ENCODE assay signal across 8 cellular contexts in the genomic region with DNA sequence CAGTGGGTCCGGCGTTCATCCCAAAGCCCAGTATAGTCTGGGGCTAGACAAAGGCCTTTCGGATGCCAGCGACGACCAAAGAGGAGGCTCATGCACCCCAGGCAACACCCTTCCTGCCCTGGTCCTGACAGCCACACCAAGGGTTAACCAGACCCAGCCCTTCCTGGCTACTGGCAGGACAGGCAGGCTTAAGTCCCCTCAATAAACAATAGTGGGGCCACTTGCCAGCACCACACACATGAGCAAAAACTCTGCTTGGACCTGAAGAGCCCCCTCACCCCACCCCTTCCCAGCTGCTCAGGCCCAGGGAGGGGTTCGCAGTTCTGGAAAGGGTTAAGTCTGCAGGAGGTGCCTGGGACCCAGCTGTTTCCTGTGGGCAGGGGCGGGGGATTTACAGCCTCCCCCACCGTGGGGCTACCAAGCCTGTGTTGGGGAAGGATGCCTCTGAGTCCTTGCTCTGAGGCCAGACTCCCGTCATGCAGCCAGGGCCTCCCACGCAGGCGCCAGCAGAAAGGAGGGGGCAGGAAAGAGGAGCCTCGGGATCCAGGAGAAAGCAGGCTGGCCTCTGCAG. TPM values are rescaled to one million over a fixed set of nuclear protein-coding genes. Genes with fewer than 3 reads are reported as not detected.
DNase-seq lines count a peak whose midpoint lies in the region; ATAC-seq, FAIRE-seq and TF ChIP-seq lines count a peak whose summit lies in the region.

No MANE protein-coding gene starts in this region.

- no peaks in the 10 kb centered on the region for H3K36me3 ChIP-seq in BLaER1
- H3K36me3 ChIP-seq in endothelial cell of umbilical vein (ENCODE audit: control insufficient read depth in 2 of 2, extremely low read depth in 1 of 2, insufficient read depth in 2 of 2, low read length in 2 of 2), result no peaks in the 10 kb centered on the region

- 0 out of 2 replicates have a peak overlapping the region, but pooled peaks have one; percentile 2 for H3K4me3 ChIP-seq in BLaER1
- no peak overlapping the region for H3K4me3 ChIP-seq in endothelial cell of umbilical vein (replicated peaks in 1 of 3; ENCODE audit: insufficient read depth in 1 of 3, low read depth in 1 of 3, low read length in 3 of 3)

- H4K20me1 ChIP-seq in BLaER1, result no peaks in the 10 kb centered on the region
- H4K20me1 ChIP-seq in endothelial cell of umbilical vein (replicated peaks; ENCODE audit: control insufficient read depth, extremely low read depth, insufficient read depth, low read length), result no peaks in the 10 kb centered on the region

- DNase-seq in NCI-H69 (lab: John Stamatoyannopoulos, UW) (peak; percentile 80), endothelial cell of umbilical vein (ENCODE audit: low read depth, low spot score) (peak; percentile 57), neural crest cell (ENCODE audit: low read depth, low spot score) (peak; percentile 30), AML-193 (lab: John Stamatoyannopoulos, UW) (no peak), T-helper 9 cell (no peak)

- peak overlapping the region; percentile 78 for H2AFZ ChIP-seq in endothelial cell of umbilical vein (ENCODE audit: low read depth, low read length)

- intact Hi-C loops in endothelial cell of umbilical vein (cut with micrococcal nuclease), result no loop called here

- no TSS peak for BruUV-seq in endothelial cell of umbilical vein (replicated peaks; lab: Mats Ljungman, UMichigan)

- no peak overlapping the region for H3K27ac Mint-ChIP-seq in neural crest cell (ENCODE audit: unreplicated experiment)

- peak overlapping the region; percentile 59 for H3K27ac ChIP-seq in BLaER1
- H3K27ac ChIP-seq in endothelial cell of umbilical vein (ENCODE audit: insufficient read depth, low read depth, low read length), result no peak overlapping the region

- TF ChIP-seq CTCF in endothelial cell of umbilical vein (IDR thresholded peaks at IDR 0.05; ENCODE audit: extremely low read depth in 1 of 2, insufficient read depth in 1 of 2, low read depth in 1 of 2, low read length in 2 of 2), result no peak
- no peak for TF ChIP-seq CTCF in neural crest cell (conservative IDR thresholded peaks at IDR 0.05)

- POLR2A ChIA-PET in endothelial cell of umbilical vein (lab: Charles Lee), result no interaction called here

- H3K9me3 Mint-ChIP-seq in neural crest cell, result no peaks in the 10 kb centered on the region

- dilution Hi-C loops in endothelial cell of umbilical vein (cut with MboI; ENCODE audit: extremely low pct_ligation_motif_present, low sequenced_read_pairs), result no loop called here

- H3K27me3 ChIP-seq in BLaER1, result no peaks in the 10 kb centered on the region
- H3K27me3 ChIP-seq in endothelial cell of umbilical vein (ENCODE audit: control insufficient read depth in 2 of 2, insufficient read depth in 2 of 2, low read length in 2 of 2), result peaks cover 0 to 2% of the 10 kb centered on the region in 2 experiments

- FAIRE-seq in endothelial cell of umbilical vein (lab: Jason Lieb, UNC), result no peak

- H3K9ac ChIP-seq in BLaER1 (peak overlapping the region; percentile 48; the same call in 1 of the 2 replicates), endothelial cell of umbilical vein (replicated peaks; ENCODE audit: extremely low read depth, insufficient read depth, low read length) (no peak overlapping the region)

- H3K4me1 ChIP-seq in BLaER1, result peaks cover 85% of the 10 kb centered on the region
- no peaks in the 10 kb centered on the region for H3K4me1 ChIP-seq in endothelial cell of umbilical vein (ENCODE audit: control insufficient read depth, extremely low read depth, insufficient read depth, low read length)

- H3K27me3 Mint-ChIP-seq in neural crest cell (ENCODE audit: low read depth), result no peaks in the 10 kb centered on the region

- no peaks in the 10 kb centered on the region for H3K36me3 Mint-ChIP-seq in neural crest cell (ENCODE audit: low read depth)

- no peak for TF ChIP-seq POLR2A in endothelial cell of umbilical vein (IDR thresholded peaks at IDR 0.05; ENCODE audit: low read depth, low read length)

- H3K4me2 ChIP-seq in BLaER1 (peak overlapping the region; percentile 75), endothelial cell of umbilical vein (ENCODE audit: insufficient read depth, low read length) (no peak overlapping the region)

- H3K4me1 Mint-ChIP-seq in neural crest cell, result peaks cover 50% of the 10 kb centered on the region

- CTCF ChIA-PET in endothelial cell of umbilical vein (lab: Charles Lee), result interaction anchor here (1.1 to 9.3 kb wide), 3 partner anchors 15 to 62 kb away, joined by 5 to 148 read pairs (median 40); no protein-coding TSS in a partner anchor

- H3K4me3 Mint-ChIP-seq in neural crest cell, result no peak overlapping the region

- H3K9me3 ChIP-seq in BLaER1 (no peaks in the 10 kb centered on the region), endothelial cell of umbilical vein (replicated peaks; ENCODE audit: control insufficient read depth, insufficient read depth, low read length) (no peaks in the 10 kb centered on the region)

- no peaks in the 10 kb centered on the region for H3K9me1 ChIP-seq in endothelial cell of umbilical vein (replicated peaks; ENCODE audit: control insufficient read depth, extremely low read depth, insufficient read depth, low read length)

- no peak for ATAC-seq in GM21367 (IDR thresholded peaks at IDR 0.05; ENCODE audit: unreplicated experiment)
- ATAC-seq in HG03442 (IDR thresholded peaks at IDR 0.05; ENCODE audit: unreplicated experiment), result no peak

- H3K79me2 ChIP-seq in endothelial cell of umbilical vein (ENCODE audit: control insufficient read depth, insufficient read depth, low read length), result no peaks in the 10 kb centered on the region

TF ChIP-seq in endothelial cell of umbilical vein, 7 proteins besides CTCF, POLR2A, EP300 and RAD21:
- no peak for TF ChIP-seq JUN (IDR thresholded peaks at IDR 0.05; ENCODE audit: borderline replicate concordance, insufficient read depth, insufficient read length, low read depth)
- TF ChIP-seq GATA2 (IDR thresholded peaks at IDR 0.05; ENCODE audit: insufficient read depth, insufficient read length, low read depth, low read length), result no peak
- TF ChIP-seq MYC (IDR thresholded peaks at IDR 0.05; ENCODE audit: low read depth, low read length), result no peak
- TF ChIP-seq POLR2AphosphoS5 (IDR thresholded peaks at IDR 0.05; ENCODE audit: insufficient read depth, low read depth, low read length), result no peak
- TF ChIP-seq FOS (IDR thresholded peaks at IDR 0.05; ENCODE audit: borderline replicate concordance, insufficient read depth, low read length), result no peak
- TF ChIP-seq MAX (IDR thresholded peaks at IDR 0.05; ENCODE audit: insufficient read depth, insufficient read length), result no peak
- TF ChIP-seq EZH2 (IDR thresholded peaks at IDR 0.05; ENCODE audit: borderline replicate concordance, low read depth, low read length, severe bottlenecking), result no peak

RNA-seq across cellular contexts. Expression of gene PHLDA3, which starts 18.2 kb away (rescaled TPM):
- total RNA-seq in endothelial cell of umbilical vein, result 29.5 and 35.6 TPM in 2 replicates
- 21.4 and 24.4 TPM in 2 replicates for polyA plus RNA-seq in endothelial cell of umbilical vein
- polyA plus RNA-seq in endothelial cell of umbilical vein (2011; cell fraction: cytosol; rRNA removed), result 14.4 and 26.7 TPM in 2 replicates
- 9.6 and 10.4 TPM in 2 replicates for polyA plus RNA-seq in endothelial cell of umbilical vein (2011; cell fraction: nucleus; rRNA removed)
- 21.0 and 23.4 TPM in 2 replicates for polyA plus RNA-seq in endothelial cell of umbilical vein (2012)
- polyA minus RNA-seq in endothelial cell of umbilical vein, result 7.8 and 8.0 TPM in 2 replicates
- 19.4 TPM for polyA minus RNA-seq in endothelial cell of umbilical vein (2011; cell fraction: cytosol; rRNA and poly(A)+ RNA removed)
- 3.2 and 8.5 TPM in 2 replicates for polyA minus RNA-seq in endothelial cell of umbilical vein (2011; cell fraction: nucleus; rRNA and poly(A)+ RNA removed)
- 10.7 and 12.6 TPM in 2 replicates for total RNA-seq in neural crest cell

RNA-seq across cellular contexts. Expression of gene TNNI1, which starts 29.3 kb away (rescaled TPM):
- total RNA-seq in endothelial cell of umbilical vein, result not detected in 2 replicates
- not detected in 2 replicates for polyA plus RNA-seq in endothelial cell of umbilical vein
- not detected in 2 replicates for polyA plus RNA-seq in endothelial cell of umbilical vein (2011; cell fraction: cytosol; rRNA removed)
- not detected in 2 replicates for polyA plus RNA-seq in endothelial cell of umbilical vein (2011; cell fraction: nucleus; rRNA removed)
- not detected in 2 replicates for polyA plus RNA-seq in endothelial cell of umbilical vein (2012)
- polyA minus RNA-seq in endothelial cell of umbilical vein, result not detected in 2 replicates
- not detected for polyA minus RNA-seq in endothelial cell of umbilical vein (2011; cell fraction: cytosol; rRNA and poly(A)+ RNA removed)
- not detected in 2 replicates for polyA minus RNA-seq in endothelial cell of umbilical vein (2011; cell fraction: nucleus; rRNA and poly(A)+ RNA removed)
- 0.30 and 0.93 TPM in 2 replicates for total RNA-seq in neural crest cell

RNA-seq across cellular contexts. Expression of gene LAD1, which starts 51.7 kb away (rescaled TPM):
- total RNA-seq in endothelial cell of umbilical vein (not detected in 2 replicates), neural crest cell (not detected in 2 replicates)
- not detected in 2 replicates for polyA plus RNA-seq in endothelial cell of umbilical vein
- not detected in 2 replicates for polyA plus RNA-seq in endothelial cell of umbilical vein (2011; cell fraction: cytosol; rRNA removed)
- polyA plus RNA-seq in endothelial cell of umbilical vein (2011; cell fraction: nucleus; rRNA removed), result not detected in 2 replicates
- polyA plus RNA-seq in endothelial cell of umbilical vein (2012), result not detected in 2 replicates
- not detected in 2 replicates for polyA minus RNA-seq in endothelial cell of umbilical vein
- not detected for polyA minus RNA-seq in endothelial cell of umbilical vein (2011; cell fraction: cytosol; rRNA and poly(A)+ RNA removed)
- polyA minus RNA-seq in endothelial cell of umbilical vein (2011; cell fraction: nucleus; rRNA and poly(A)+ RNA removed), result not detected in 2 replicates

RNA-seq across cellular contexts. Expression of gene CSRP1, which starts 56.1 kb away (rescaled TPM):
- total RNA-seq in endothelial cell of umbilical vein (332 and 393 TPM in 2 replicates), neural crest cell (0.41 and 1.5 TPM in 2 replicates)
- 510 and 560 TPM in 2 replicates for polyA plus RNA-seq in endothelial cell of umbilical vein
- 538 and 578 TPM in 2 replicates for polyA plus RNA-seq in endothelial cell of umbilical vein (2011; cell fraction: cytosol; rRNA removed)
- 426 and 474 TPM in 2 replicates for polyA plus RNA-seq in endothelial cell of umbilical vein (2011; cell fraction: nucleus; rRNA removed)
- 291 and 393 TPM in 2 replicates for polyA plus RNA-seq in endothelial cell of umbilical vein (2012)
- polyA minus RNA-seq in endothelial cell of umbilical vein, result 360 and 393 TPM in 2 replicates
- 93.8 TPM for polyA minus RNA-seq in endothelial cell of umbilical vein (2011; cell fraction: cytosol; rRNA and poly(A)+ RNA removed)
- 111 and 143 TPM in 2 replicates for polyA minus RNA-seq in endothelial cell of umbilical vein (2011; cell fraction: nucleus; rRNA and poly(A)+ RNA removed)

Comparison
In these comparisons a context has a peak if more than half of its experiments do, and no peak if none do; other contexts are left out.
1. DNase-seq: peak in NCI-H69 (single experiment), endothelial cell of umbilical vein (single experiment) and neural crest cell (single experiment); none in AML-193 (0 of 2) and T-helper 9 cell (single experiment).